Comparison of ENCODE assay signal across 34 cellular contexts in genomic region chr3:129527262-129527661, GRCh38. TPM values are rescaled to one million over a fixed set of nuclear protein-coding genes. Genes with fewer than 3 reads are reported as not detected.
"Had no signal": no experiment of that assay in that cellular context is flagged by ENCODE, and none has a peak within 500 bp of the region (broad histone marks: within the 10 kb centered on the region; RNA-seq: fewer than 3 reads in every experiment).

No MANE protein-coding gene starts in this region.

- H3K4me1 Mint-ChIP-seq: activated CD4-positive, alpha-beta memory T cell treated with anti-CD3 and anti-CD28 coated beads, Interleukin-2, amount 10 ng/mL, durations not matched to agents 7 days and 5 days; activated CD4-positive, alpha-beta T cell treated with anti-CD3 and anti-CD28 coated beads, Interleukin-2, amount 10 ng/mL, durations not matched to agents 24 days and 14 days; activated naive CD4-positive, alpha-beta T cell treated with anti-CD3 and anti-CD28 coated beads, Interleukin-2, amount 50 U/mL, for 24 hours had no signal

- H3K36me3 ChIP-seq: esophagus muscularis mucosa, heart left ventricle, lower lobe of right lung, right atrium auricular region, transverse colon, WERI-Rb-1 had no signal

- H3K4me3 Mint-ChIP-seq: activated CD4-positive, alpha-beta memory T cell treated with anti-CD3 and anti-CD28 coated beads, Interleukin-2, amount 10 ng/mL, durations not matched to agents 7 days and 5 days; activated CD4-positive, alpha-beta T cell treated with anti-CD3 and anti-CD28 coated beads, Interleukin-2, amount 10 ng/mL, durations not matched to agents 24 days and 14 days; activated naive CD4-positive, alpha-beta T cell treated with anti-CD3 and anti-CD28 coated beads, Interleukin-2, amount 50 U/mL, for 24 hours; activated naive CD8-positive, alpha-beta T cell treated with anti-CD3 and anti-CD28 coated beads, Interleukin-2, amount 50 U/mL, for 24 hours; activated T-cell treated with anti-CD3 and anti-CD28 coated beads, Interleukin-2, amount 50 U/mL, for 24 hours; endodermal cell; immature natural killer cell; natural killer cell; T-helper 1 cell treated with Interleukin-12 subunit alpha and Interleukin-12 subunit beta and Interleukin-4 antibody, amounts not matched to agents 30 μg/mL and 1 μg/mL, for 36 hours had no signal

- DNase-seq: activated CD4-positive, alpha-beta memory T cell treated with anti-CD3 and anti-CD28 coated beads, Interleukin-2, amount 10 ng/mL, durations not matched to agents 7 days and 5 days; activated CD4-positive, alpha-beta T cell treated with anti-CD3 and anti-CD28 coated beads, Interleukin-2, amount 10 ng/mL, durations not matched to agents 24 days and 14 days; activated CD8-positive, alpha-beta memory T cell treated with anti-CD3 and anti-CD28 coated beads, Interleukin-2, amount 50 U/mL, for 48 hours; activated naive CD8-positive, alpha-beta T cell treated with anti-CD3 and anti-CD28 coated beads, Interleukin-2, amount 50 U/mL, for 24 hours; activated T-cell treated with anti-CD3 and anti-CD28 coated beads, Interleukin-2, amount 50 U/mL, for 24 hours; amygdala; caudate nucleus; cortex of kidney; endodermal cell; foreskin keratinocyte; heart left ventricle; hypothalamus; immature natural killer cell; kidney; lower lobe of right lung; mesendoderm; natural killer cell; stimulated activated CD4-positive, alpha-beta T cell treated with anti-CD3 and anti-CD28 coated beads, Interleukin-15, amount 100 ng/mL, for 24 hours; stimulated activated CD4-positive, alpha-beta T cell treated with anti-CD3 and anti-CD28 coated beads, Interleukin-2, amount 100 ng/mL, for 24 hours; stimulated activated naive CD8-positive, alpha-beta T cell treated with anti-CD3 and anti-CD28 coated beads, Interleukin-15, Interleukin-2, amounts not matched to agents 100 U/mL and 50 U/mL, for 24 hours; SW 1271; T1000; testis; transverse colon; WERI-Rb-1 had no signal

- H3K9me3 Mint-ChIP-seq: activated CD4-positive, alpha-beta memory T cell treated with anti-CD3 and anti-CD28 coated beads, Interleukin-2, amount 10 ng/mL, durations not matched to agents 7 days and 5 days; activated CD4-positive, alpha-beta T cell treated with anti-CD3 and anti-CD28 coated beads, Interleukin-2, amount 10 ng/mL, durations not matched to agents 24 days and 14 days; activated naive CD4-positive, alpha-beta T cell treated with anti-CD3 and anti-CD28 coated beads, Interleukin-2, amount 50 U/mL, for 24 hours; activated naive CD8-positive, alpha-beta T cell treated with anti-CD3 and anti-CD28 coated beads, Interleukin-2, amount 50 U/mL, for 24 hours; activated T-cell treated with anti-CD3 and anti-CD28 coated beads, Interleukin-2, amount 50 U/mL, for 24 hours; endodermal cell; immature natural killer cell; natural killer cell; T-helper 1 cell treated with Interleukin-12 subunit alpha and Interleukin-12 subunit beta and Interleukin-4 antibody, amounts not matched to agents 30 μg/mL and 1 μg/mL, for 36 hours had no signal

- H3K27me3 ChIP-seq: esophagus muscularis mucosa, foreskin keratinocyte, heart left ventricle, right atrium auricular region, testis, transverse colon had no signal

- H3K36me3 Mint-ChIP-seq: activated naive CD4-positive, alpha-beta T cell treated with anti-CD3 and anti-CD28 coated beads, Interleukin-2, amount 50 U/mL, for 24 hours; immature natural killer cell; natural killer cell had no signal

- ATAC-seq: activated CD4-positive, CD25-positive, alpha-beta regulatory T cell treated with anti-CD3 and anti-CD28 coated beads, Interleukin-2, amount 50 U/mL, for 24 hours; activated naive CD8-positive, alpha-beta T cell treated with anti-CD3 and anti-CD28 coated beads, Interleukin-2, amount 50 U/mL, for 24 hours; foreskin keratinocyte; heart left ventricle; lower lobe of right lung; natural killer cell; stimulated activated naive CD8-positive, alpha-beta T cell treated with anti-CD3 and anti-CD28 coated beads, Interleukin-15, Interleukin-2, amounts not matched to agents 100 U/mL and 50 U/mL, for 24 hours had no signal

- H3K4me2 ChIP-seq: smooth muscle cell had no signal

- H3K27ac ChIP-seq: esophagus muscularis mucosa, foreskin keratinocyte, heart left ventricle, lower lobe of right lung, right atrium auricular region, testis, transverse colon, WERI-Rb-1 had no signal

- H3K27ac Mint-ChIP-seq: activated CD4-positive, alpha-beta memory T cell treated with anti-CD3 and anti-CD28 coated beads, Interleukin-2, amount 10 ng/mL, durations not matched to agents 7 days and 5 days; activated CD4-positive, alpha-beta T cell treated with anti-CD3 and anti-CD28 coated beads, Interleukin-2, amount 10 ng/mL, durations not matched to agents 24 days and 14 days; activated naive CD4-positive, alpha-beta T cell treated with anti-CD3 and anti-CD28 coated beads, Interleukin-2, amount 50 U/mL, for 24 hours; activated naive CD8-positive, alpha-beta T cell treated with anti-CD3 and anti-CD28 coated beads, Interleukin-2, amount 50 U/mL, for 24 hours; activated T-cell treated with anti-CD3 and anti-CD28 coated beads, Interleukin-2, amount 50 U/mL, for 24 hours; T-helper 1 cell treated with Interleukin-12 subunit alpha and Interleukin-12 subunit beta and Interleukin-4 antibody, amounts not matched to agents 30 μg/mL and 1 μg/mL, for 36 hours had no signal

- H3K4me3 ChIP-seq: esophagus muscularis mucosa, heart left ventricle, lower lobe of right lung, right atrium auricular region, smooth muscle cell, testis, transverse colon had no signal

- H3K4me1 ChIP-seq: foreskin keratinocyte, lower lobe of right lung, testis, transverse colon had no signal

- H3K9me3 ChIP-seq: esophagus muscularis mucosa, heart left ventricle, lower lobe of right lung, right atrium auricular region, testis, transverse colon had no signal

- H3K27me3 Mint-ChIP-seq: activated CD4-positive, alpha-beta memory T cell treated with anti-CD3 and anti-CD28 coated beads, Interleukin-2, amount 10 ng/mL, durations not matched to agents 7 days and 5 days; activated CD4-positive, alpha-beta T cell treated with anti-CD3 and anti-CD28 coated beads, Interleukin-2, amount 10 ng/mL, durations not matched to agents 24 days and 14 days; activated naive CD4-positive, alpha-beta T cell treated with anti-CD3 and anti-CD28 coated beads, Interleukin-2, amount 50 U/mL, for 24 hours; activated naive CD8-positive, alpha-beta T cell treated with anti-CD3 and anti-CD28 coated beads, Interleukin-2, amount 50 U/mL, for 24 hours; activated T-cell treated with anti-CD3 and anti-CD28 coated beads, Interleukin-2, amount 50 U/mL, for 24 hours had no signal

RNA-seq across cellular contexts. Expression of gene RHO, which starts 1.2 kb away (rescaled TPM):
- total RNA-seq: activated CD4-positive, alpha-beta memory T cell treated with anti-CD3 and anti-CD28 coated beads, Interleukin-2, amount 10 ng/mL, durations not matched to agents 7 days and 5 days; activated CD4-positive, alpha-beta T cell treated with anti-CD3 and anti-CD28 coated beads, Interleukin-2, amount 10 ng/mL, durations not matched to agents 24 days and 14 days; chondrocyte; esophagus muscularis mucosa; foreskin keratinocyte; heart left ventricle; kidney; lower lobe of right lung; natural killer cell; pulmonary artery endothelial cell; right atrium auricular region; transverse colon; urinary bladder had no signal
- polyA plus RNA-seq: foreskin keratinocyte, immature natural killer cell, smooth muscle cell, urinary bladder had no signal

RNA-seq across cellular contexts. Expression of gene H1-8, which starts 15.7 kb away (rescaled TPM):
- total RNA-seq: activated CD4-positive, alpha-beta memory T cell treated with anti-CD3 and anti-CD28 coated beads, Interleukin-2, amount 10 ng/mL, durations not matched to agents 7 days and 5 days; activated CD4-positive, alpha-beta T cell treated with anti-CD3 and anti-CD28 coated beads, Interleukin-2, amount 10 ng/mL, durations not matched to agents 24 days and 14 days; chondrocyte; endodermal cell; esophagus muscularis mucosa; foreskin keratinocyte; heart left ventricle; kidney; lower lobe of right lung; natural killer cell; pulmonary artery endothelial cell; right atrium auricular region; smooth muscle cell; transverse colon; urinary bladder had no signal
- polyA plus RNA-seq: foreskin keratinocyte, heart left ventricle, immature natural killer cell, smooth muscle cell, urinary bladder had no signal
